ENCODE assay signal across 8 cellular contexts in genomic region chr13:31797154-31797775, GRCh38. TPM values are rescaled to one million over a fixed set of nuclear protein-coding genes. Genes with fewer than 3 reads are reported as not detected.
A peak's percentile ranks its signal among the peaks of the same experiment; 100 is the strongest.
DNase-seq lines count a peak whose midpoint lies in the region; ATAC-seq and TF ChIP-seq lines count a peak whose summit lies in the region.

No MANE protein-coding gene starts in this region.

- no peaks in the 10 kb centered on the region for H3K36me3 ChIP-seq in tibial artery

- H3K27ac ChIP-seq in tibial artery = no peak overlapping the region

- H3K27me3 ChIP-seq in tibial artery = no peaks in the 10 kb centered on the region

- H3K4me1 ChIP-seq in tibial artery = peaks cover 0 to 5% (median 2%) of the 10 kb centered on the region in 4 donors

- intact Hi-C loops in left ventricle myocardium superior (cut with micrococcal nuclease) (no loop called here), tibial artery (cut with DNase I; ENCODE audit: low total_unique reads) (loop anchor here (5.0 kb wide), 2 partner anchors 260 to 365 kb away; no protein-coding TSS in a partner anchor)

- H3K36me3 Mint-ChIP-seq in activated naive CD8-positive, alpha-beta T cell treated with anti-CD3 and anti-CD28 coated beads, Interleukin-2, amount 50 U/mL, for 24 hours (ENCODE audit: low read depth) = no peaks in the 10 kb centered on the region

- peak; percentile 30 for DNase-seq in SIG-M5 treated with dmso at 0.1 percent for 504 hours (lab: John Stamatoyannopoulos, UW; ENCODE audit: unreplicated experiment)
- DNase-seq in SIG-M5 (lab: John Stamatoyannopoulos, UW) = no peak
- DNase-seq in SK-N-DZ (ENCODE audit: low spot score) = peak; percentile 39
- no peak for DNase-seq in left ventricle myocardium superior
- no peak for DNase-seq in tibial artery
- no peak for DNase-seq in activated naive CD8-positive, alpha-beta T cell treated with anti-CD3 and anti-CD28 coated beads, Interleukin-2, amount 50 U/mL, for 24 hours
- DNase-seq in NCI-H2196 (lab: John Stamatoyannopoulos, UW; ENCODE audit: unreplicated experiment) = no peak
- no peak for DNase-seq in stimulated activated CD4-positive, alpha-beta T cell treated with anti-CD3 and anti-CD28 coated beads, Interleukin-4, amount 100 ng/mL, for 24 hours

- H3K27me3 Mint-ChIP-seq in activated naive CD8-positive, alpha-beta T cell treated with anti-CD3 and anti-CD28 coated beads, Interleukin-2, amount 50 U/mL, for 24 hours = peaks cover 2% of the 10 kb centered on the region

- H3K4me1 Mint-ChIP-seq in activated naive CD8-positive, alpha-beta T cell treated with anti-CD3 and anti-CD28 coated beads, Interleukin-2, amount 50 U/mL, for 24 hours = peaks cover 3% of the 10 kb centered on the region

- H3K9me3 Mint-ChIP-seq in activated naive CD8-positive, alpha-beta T cell treated with anti-CD3 and anti-CD28 coated beads, Interleukin-2, amount 50 U/mL, for 24 hours = no peaks in the 10 kb centered on the region

- H3K4me3 ChIP-seq in tibial artery = no peak overlapping the region

- H3K4me3 Mint-ChIP-seq in activated naive CD8-positive, alpha-beta T cell treated with anti-CD3 and anti-CD28 coated beads, Interleukin-2, amount 50 U/mL, for 24 hours = no peak overlapping the region

- H3K27ac Mint-ChIP-seq in activated naive CD8-positive, alpha-beta T cell treated with anti-CD3 and anti-CD28 coated beads, Interleukin-2, amount 50 U/mL, for 24 hours = no peak overlapping the region

- TF ChIP-seq CTCF in tibial artery (IDR thresholded peaks at IDR 0.05) = peak; percentile 50 to 72

- no peaks in the 10 kb centered on the region for H3K9me3 ChIP-seq in tibial artery

- peak; percentile 47 for ATAC-seq in left ventricle myocardium superior
- ATAC-seq in activated naive CD8-positive, alpha-beta T cell treated with anti-CD3 and anti-CD28 coated beads, Interleukin-2, amount 50 U/mL, for 24 hours = no peak

RNA-seq across cellular contexts. Expression of gene RXFP2, which starts 57.9 kb away (rescaled TPM):
- polyA plus RNA-seq in SK-N-DZ (2014; cell fraction: cytosol; rRNA removed) = not detected in 2 replicates
- not detected in 2 replicates for polyA plus RNA-seq in SK-N-DZ (2014; cell fraction: nucleus; rRNA removed)
- total RNA-seq in left ventricle myocardium superior = not detected

Comparison
In these comparisons a context has a peak if more than half of its experiments do, and no peak if none do; other contexts are left out.
1. DNase-seq: peak in SIG-M5 treated with dmso at 0.1 percent for 504 hours (single experiment) and SK-N-DZ (single experiment); none in SIG-M5 (single experiment), left ventricle myocardium superior (single experiment), tibial artery (0 of 2), activated naive CD8-positive, alpha-beta T cell treated with anti-CD3 and anti-CD28 coated beads, Interleukin-2, amount 50 U/mL, for 24 hours (single experiment), NCI-H2196 (single experiment) and stimulated activated CD4-positive, alpha-beta T cell treated with anti-CD3 and anti-CD28 coated beads, Interleukin-4, amount 100 ng/mL, for 24 hours (single experiment).